1 cellular context compared by ENCODE assay signal in genomic region chr17:75783069-75783783, GRCh38.
TF ChIP-seq lines count a peak whose summit lies in the region.

No MANE protein-coding gene starts in this region.

TF ChIP-seq in HCT116, 20 proteins besides CTCF, POLR2A, EP300 and RAD21:
- TF ChIP-seq REST (IDR thresholded peaks at IDR 0.05; ENCODE audit: low read depth) (no peak), SIN3A (IDR thresholded peaks at IDR 0.05; ENCODE audit: low read depth) (no peak), FOSL1 (IDR thresholded peaks at IDR 0.05; ENCODE audit: low read depth) (no peak), ATF3 (IDR thresholded peaks at IDR 0.05) (no peak), EGR1 (IDR thresholded peaks at IDR 0.05; ENCODE audit: low read depth) (no peak), CBX3 (IDR thresholded peaks at IDR 0.05; ENCODE audit: low read depth) (no peak), MAX (IDR thresholded peaks at IDR 0.05) (no peak), ZNF274 (IDR thresholded peaks at IDR 0.05; ENCODE audit: low read depth, low read length) (no peak), ZBTB33 (IDR thresholded peaks at IDR 0.05; ENCODE audit: extremely low read depth, insufficient replicate concordance, low read length) (no peak), ZFX (IDR thresholded peaks at IDR 0.05) (no peak)
